19 cellular contexts compared by ENCODE assay signal in genomic region chr10:120462018-120462682, GRCh38. TPM values are rescaled to one million over a fixed set of nuclear protein-coding genes. Genes with fewer than 3 reads are reported as not detected.
DNase-seq lines count a peak whose midpoint lies in the region; ATAC-seq, FAIRE-seq and TF ChIP-seq lines count a peak whose summit lies in the region.
"Had no signal": no experiment of that assay in that cellular context is flagged by ENCODE, and none has a peak within 500 bp of the region (broad histone marks: within the 10 kb centered on the region; RNA-seq: fewer than 3 reads in every experiment).

No MANE protein-coding gene starts in this region.

- peak overlapping the region; percentile 42 for H2AK9ac ChIP-seq in IMR-90 (replicated peaks; ENCODE audit: low read depth, low read length, poor library complexity)

- H2AFZ ChIP-seq in IMR-90 (replicated peaks; ENCODE audit: low read length, poor library complexity), result no peak overlapping the region
- H2AFZ ChIP-seq: GM23338 had no signal

- H2BK15ac ChIP-seq in IMR-90 (ENCODE audit: low read depth, low read length), result no peak overlapping the region

- H4K8ac ChIP-seq in IMR-90 (ENCODE audit: low read depth in 2 of 2, low read length in 2 of 2), result no peak overlapping the region

- no peak overlapping the region for H3K14ac ChIP-seq in IMR-90 (replicated peaks; ENCODE audit: low read depth, low read length)

- H3K23ac ChIP-seq in IMR-90 (ENCODE audit: low read depth, low read length), result no peak overlapping the region

- TF ChIP-seq POLR2A in IMR-90 (IDR thresholded peaks at IDR 0.05; ENCODE audit: low read depth, low read length) (no peak), vagina (IDR thresholded peaks at IDR 0.05) (no peak)

- no peak for ATAC-seq in IMR-90 (ENCODE audit: low read depth)
- ATAC-seq: GM23338 had no signal

- POLR2A ChIA-PET in HEK293 (lab: Yijun Ruan, JAX) (no interaction called here), IMR-90 (lab: Charles Lee; ENCODE audit: unreplicated experiment) (no interaction called here)

- H3K4me3 ChIP-seq in HEK293 (ENCODE audit: low read depth, low read length) (no peak overlapping the region), IMR-90 (ENCODE audit: insufficient read depth, low read depth, low read length) (no peak overlapping the region), vagina (no peak overlapping the region)
- H3K4me3 ChIP-seq: GM23338 had no signal

- CTCF ChIA-PET in HEK293 (lab: Yijun Ruan, JAX), result no interaction called here
- CTCF ChIA-PET in IMR-90 (lab: Yijun Ruan, JAX), result no interaction called here

- dilution Hi-C loops in IMR-90 (cut with HindIII; ENCODE audit: low sequenced_read_pairs, unreplicated experiment), result no loop called here

- BruUV-seq in IMR-90 (replicated peaks; lab: Mats Ljungman, UMichigan), result no TSS peak

- TF ChIP-seq RAD21 in IMR-90 (IDR thresholded peaks at IDR 0.05; ENCODE audit: low read length), result no peak

- no peak overlapping the region for H4K91ac ChIP-seq in IMR-90 (ENCODE audit: insufficient read depth, low read depth, low read length)

- FAIRE-seq in frontal cortex (lab: Jason Lieb, UNC), result no peak
- FAIRE-seq: A204.1, H54 had no signal

- no peak overlapping the region for H3K4ac ChIP-seq in IMR-90 (ENCODE audit: low read depth, low read length)

- no peak overlapping the region for H2BK5ac ChIP-seq in IMR-90 (ENCODE audit: low read depth, low read length, poor library complexity, severe bottlenecking)

- H3K9me3 ChIP-seq in HEK293 (ENCODE audit: control insufficient read depth, insufficient read depth, low read depth, low read length) (no peaks in the 10 kb centered on the region), IMR-90 (ENCODE audit: control insufficient read depth, insufficient read depth, low read length) (peaks cover 14% of the 10 kb centered on the region), vagina (no peaks in the 10 kb centered on the region)
- H3K9me3 ChIP-seq: BE2C had no signal

- H3K27ac ChIP-seq in HEK293 (ENCODE audit: extremely low read depth, low read depth, low read length), result no peak overlapping the region
- H3K27ac ChIP-seq in IMR-90 (ENCODE audit: insufficient read depth, low read length), result no peak overlapping the region
- H3K27ac ChIP-seq in vagina, result no peak overlapping the region

- H3K9ac ChIP-seq in IMR-90 (ENCODE audit: low read depth, low read length), result no peak overlapping the region

- no peak overlapping the region for H2BK120ac ChIP-seq in IMR-90 (ENCODE audit: low read depth, low read length)

- H3K27me3 ChIP-seq in IMR-90 (ENCODE audit: control insufficient read depth, insufficient read depth, low read length) (no peaks in the 10 kb centered on the region), vagina (no peaks in the 10 kb centered on the region)

- H3K18ac ChIP-seq in IMR-90 (ENCODE audit: low read depth, low read length), result no peak overlapping the region

- H2BK20ac ChIP-seq in IMR-90 (ENCODE audit: low read depth, low read length), result no peak overlapping the region

- H3K4me1 ChIP-seq in HEK293 (ENCODE audit: control insufficient read depth, insufficient read depth, low read length) (no peaks in the 10 kb centered on the region), IMR-90 (ENCODE audit: control insufficient read depth, insufficient read depth, low read length) (no peaks in the 10 kb centered on the region), vagina (peaks cover 12% of the 10 kb centered on the region)

- no peaks in the 10 kb centered on the region for H3K79me1 ChIP-seq in IMR-90 (ENCODE audit: low read depth in 1 of 2, low read length in 2 of 2)

- no peaks in the 10 kb centered on the region for H4K20me1 ChIP-seq in IMR-90 (ENCODE audit: insufficient read depth, low read length)

- no peak overlapping the region for H2AK5ac ChIP-seq in IMR-90 (ENCODE audit: low read depth, low read length)

- DNase-seq in IMR-90 (no peak), islet precursor cell (peak; percentile 58), vagina (ENCODE audit: extremely low spot score in 2 of 2) (peak; percentile 77 to 78), SHP77 (lab: John Stamatoyannopoulos, UW) (no peak), frontal cortex (ENCODE audit: low spot score in 2 of 2) (no peak), NCI-H2196 treated with DMSO at 0.1 percent for 48 hours (lab: John Stamatoyannopoulos, UW; ENCODE audit: unreplicated experiment) (no peak)
- DNase-seq: ACHN; BE2C; C1 segment of cervical spinal cord; CD4-positive, CD25-positive, alpha-beta regulatory T cell; CD8-positive, alpha-beta memory T cell; COR-L47; GDM1; HCEC 1CT had no signal

- 81% methylated on average over 4 of the region's 8 CpGs; no CpG with 5 or more reads in 1 of the 2 experiments for WGBS in IMR-90 (ENCODE audit: extremely low coverage in 2 of 2, insufficient read length in 1 of 2), 2 experiments

- no peaks in the 10 kb centered on the region for H3K36me3 ChIP-seq in HEK293 (ENCODE audit: control insufficient read depth in 2 of 2, insufficient read depth in 1 of 2, low read length in 2 of 2)
- no peaks in the 10 kb centered on the region for H3K36me3 ChIP-seq in IMR-90 (ENCODE audit: control insufficient read depth, insufficient read depth, low read length)
- no peaks in the 10 kb centered on the region for H3K36me3 ChIP-seq in vagina
- H3K36me3 ChIP-seq: BE2C had no signal

- intact Hi-C loops in IMR-90 (cut with micrococcal nuclease), result no loop called here
- intact Hi-C loops in vagina (cut with DNase I), result no loop called here

- H4K5ac ChIP-seq in IMR-90 (ENCODE audit: low read depth, low read length), result no peak overlapping the region

- TF ChIP-seq CTCF in HEK293 (tag by site-specific recombination; IDR thresholded peaks at IDR 0.05), result no peak
- no peak for TF ChIP-seq CTCF in IMR-90 (conservative IDR thresholded peaks at IDR 0.05; ENCODE audit: low read depth, low read length)
- TF ChIP-seq CTCF in vagina (IDR thresholded peaks at IDR 0.05), result no peak

- H3K9me1 ChIP-seq in IMR-90 (ENCODE audit: insufficient read depth, low read length), result no peaks in the 10 kb centered on the region

- in situ Hi-C loops in IMR-90 (cut with MboI; ENCODE audit: low sequenced_read_pairs), result no loop called here

- H3K56ac ChIP-seq in IMR-90 (ENCODE audit: extremely low read depth, insufficient read depth, low read length), result no peak overlapping the region

- H3K4me2 ChIP-seq in IMR-90 (ENCODE audit: low read depth, low read length), result no peak overlapping the region
- H3K4me2 ChIP-seq: GM23338 had no signal

TF ChIP-seq in HEK293, 187 proteins besides CTCF, POLR2A, EP300 and RAD21 (continues in another document):
- TF ChIP-seq REST (tag by site-specific recombination; IDR thresholded peaks at IDR 0.05) (no peak), ZNF560 (tag by site-specific recombination; IDR thresholded peaks at IDR 0.05; ENCODE audit: borderline replicate concordance) (no peak)

TF ChIP-seq in IMR-90, 13 proteins besides CTCF, POLR2A, EP300 and RAD21:
- no peak for TF ChIP-seq CEBPB (IDR thresholded peaks at IDR 0.05; ENCODE audit: low read depth, low read length)
- no peak for TF ChIP-seq NFE2L2 (IDR thresholded peaks at IDR 0.05; ENCODE audit: low read depth, low read length)
- TF ChIP-seq RCOR1 (IDR thresholded peaks at IDR 0.05; ENCODE audit: insufficient replicate concordance, low read length), result no peak
- TF ChIP-seq, protein P1, sequence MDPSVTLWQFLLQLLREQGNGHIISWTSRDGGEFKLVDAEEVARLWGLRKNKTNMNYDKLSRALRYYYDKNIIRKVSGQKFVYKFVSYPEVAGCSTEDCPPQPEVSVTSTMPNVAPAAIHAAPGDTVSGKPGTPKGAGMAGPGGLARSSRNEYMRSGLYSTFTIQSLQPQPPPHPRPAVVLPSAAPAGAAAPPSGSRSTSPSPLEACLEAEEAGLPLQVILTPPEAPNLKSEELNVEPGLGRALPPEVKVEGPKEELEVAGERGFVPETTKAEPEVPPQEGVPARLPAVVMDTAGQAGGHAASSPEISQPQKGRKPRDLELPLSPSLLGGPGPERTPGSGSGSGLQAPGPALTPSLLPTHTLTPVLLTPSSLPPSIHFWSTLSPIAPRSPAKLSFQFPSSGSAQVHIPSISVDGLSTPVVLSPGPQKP (IDR thresholded peaks at IDR 0.05; ENCODE audit: borderline replicate concordance, low read depth, low read length), result no peak
- TF ChIP-seq FOS (IDR thresholded peaks at IDR 0.05; ENCODE audit: low read depth, low read length), result no peak
- TF ChIP-seq MXI1 (IDR thresholded peaks at IDR 0.05; ENCODE audit: borderline replicate concordance, low read depth, low read length), result no peak
- no peak for TF ChIP-seq BHLHE40 (IDR thresholded peaks at IDR 0.05; ENCODE audit: low read depth, low read length)
- TF ChIP-seq MAZ (IDR thresholded peaks at IDR 0.05; ENCODE audit: borderline replicate concordance, low read depth, low read length), result no peak
- TF ChIP-seq CHD1 (IDR thresholded peaks at IDR 0.05; ENCODE audit: low read depth, low read length), result no peak
- TF ChIP-seq MAFK (IDR thresholded peaks at IDR 0.05; ENCODE audit: low read depth, low read length), result no peak
- no peak for TF ChIP-seq SMC3 (IDR thresholded peaks at IDR 0.05; ENCODE audit: low read depth, low read length)
TF ChIP-seq in IMR-90: peak in this region for 0.

RNA-seq across cellular contexts. Expression of gene PLPP4, which starts 5.1 kb away (rescaled TPM):
- total RNA-seq in IMR-90 (2012; rRNA removed) (0.18 and 0.28 TPM in 2 replicates), vagina (2.5 TPM), frontal cortex (18.8 TPM)
- 0.37 and 0.60 TPM in 2 replicates for polyA plus RNA-seq in IMR-90 (2012; rRNA removed)
- polyA plus RNA-seq in IMR-90 (2012; cell fraction: cytosol; rRNA removed), result 0.24 and 0.45 TPM in 2 replicates
- polyA plus RNA-seq in IMR-90 (2012; cell fraction: nucleus; rRNA removed; ENCODE audit: low replicate concordance), result 0.21 and 0.63 TPM in 2 replicates
- total RNA-seq: CD4-positive, CD25-positive, alpha-beta regulatory T cell; CD8-positive, alpha-beta memory T cell; HT-29 had no signal
- polyA plus RNA-seq: CD4-positive, CD25-positive, alpha-beta regulatory T cell; CD8-positive, alpha-beta memory T cell had no signal

Comparison
In these comparisons a context has a peak if more than half of its experiments do, and no peak if none do; other contexts are left out.
1. DNase-seq: peak in islet precursor cell (single experiment) and vagina (2 of 2); none in IMR-90 (single experiment), SHP77 (0 of 2), frontal cortex (0 of 2) and NCI-H2196 treated with DMSO at 0.1 percent for 48 hours (single experiment).